8 cellular contexts compared by ENCODE assay signal in the genomic region with DNA sequence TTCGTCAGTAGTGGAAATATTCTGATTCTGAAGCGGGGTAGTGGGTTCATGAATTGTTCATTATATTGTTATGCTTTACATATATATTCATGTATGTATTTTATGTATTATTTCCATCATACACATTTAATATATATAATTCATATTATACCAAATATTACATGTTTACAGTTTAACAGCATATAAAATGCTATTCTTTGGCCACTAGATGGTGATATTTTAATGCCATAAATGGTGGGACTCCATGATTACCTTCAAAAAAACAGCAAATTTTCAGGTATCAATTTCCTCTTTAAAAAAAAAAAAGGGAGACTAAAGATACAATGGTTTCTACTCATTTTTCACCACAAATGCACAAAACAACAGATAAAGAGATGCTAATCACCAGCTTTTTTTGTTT. TPM values are rescaled to one million over a fixed set of nuclear protein-coding genes. Genes with fewer than 3 reads are reported as not detected.
DNase-seq lines count a peak whose midpoint lies in the region; ATAC-seq and TF ChIP-seq lines count a peak whose summit lies in the region.

No MANE protein-coding gene starts in this region.

- no peak overlapping the region for H3K27ac Mint-ChIP-seq in activated CD8-positive, alpha-beta T cell treated with anti-CD3 and anti-CD28 coated beads for 36 hours
- no peak overlapping the region for H3K27ac Mint-ChIP-seq in activated CD8-positive, alpha-beta T cell treated with anti-CD3 and anti-CD28 coated beads, Interleukin-2, amount 10 ng/mL, durations not matched to agents 7 days and 5 days

- ATAC-seq in activated CD8-positive, alpha-beta T cell treated with anti-CD3 and anti-CD28 coated beads for 36 hours = no peak
- ATAC-seq in activated CD8-positive, alpha-beta T cell treated with anti-CD3 and anti-CD28 coated beads, Interleukin-2, amount 10 ng/mL, durations not matched to agents 7 days and 5 days = no peak
- ATAC-seq in HG03439 (IDR thresholded peaks at IDR 0.05; ENCODE audit: unreplicated experiment) (no peak), HG03108 (IDR thresholded peaks at IDR 0.05; ENCODE audit: unreplicated experiment) (no peak)

- no peak overlapping the region for H3K4me3 Mint-ChIP-seq in activated CD8-positive, alpha-beta T cell treated with anti-CD3 and anti-CD28 coated beads for 36 hours
- H3K4me3 Mint-ChIP-seq in activated CD8-positive, alpha-beta T cell treated with anti-CD3 and anti-CD28 coated beads, Interleukin-2, amount 10 ng/mL, durations not matched to agents 7 days and 5 days = no peak overlapping the region

- no peak for TF ChIP-seq POLR2A in esophagus squamous epithelium (IDR thresholded peaks at IDR 0.05)

- H3K4me1 ChIP-seq in esophagus squamous epithelium (no peaks in the 10 kb centered on the region), tibial artery (no peaks in the 10 kb centered on the region)

- no peak overlapping the region for H3K27ac ChIP-seq in esophagus squamous epithelium
- no peak overlapping the region for H3K27ac ChIP-seq in tibial artery

- H3K9me3 ChIP-seq in esophagus squamous epithelium = no peaks in the 10 kb centered on the region
- no peaks in the 10 kb centered on the region for H3K9me3 ChIP-seq in tibial artery

- intact Hi-C loops in activated CD8-positive, alpha-beta T cell treated with anti-CD3 and anti-CD28 coated beads for 36 hours (cut with micrococcal nuclease) = loop anchor here (2.0 kb wide), 1 partner anchor 128 kb away; no protein-coding TSS in a partner anchor
- intact Hi-C loops in esophagus squamous epithelium (cut with DNase I) = loop anchor here (5.0 kb wide), 1 partner anchor 125 kb away; no protein-coding TSS in a partner anchor
- intact Hi-C loops in tibial artery (cut with DNase I; ENCODE audit: low total_unique reads) = loop anchor here (5.0 kb wide), 1 partner anchor 125 kb away; no protein-coding TSS in a partner anchor
- intact Hi-C loops in posterior cingulate gyrus (cut with DNase I) = loop anchor here (1.0 kb wide), 1 partner anchor 127 kb away; no protein-coding TSS in a partner anchor

- no peak for DNase-seq in activated CD8-positive, alpha-beta T cell treated with anti-CD3 and anti-CD28 coated beads for 36 hours
- no peak for DNase-seq in activated CD8-positive, alpha-beta T cell treated with anti-CD3 and anti-CD28 coated beads, Interleukin-2, amount 10 ng/mL, durations not matched to agents 7 days and 5 days
- peak; percentile 81 for DNase-seq in NCI-H526 treated with DMSO at 0.1 percent for 48 hours (lab: John Stamatoyannopoulos, UW)
- DNase-seq in esophagus squamous epithelium (lab: John Stamatoyannopoulos, UW) = no peak
- no peak for DNase-seq in tibial artery
- DNase-seq in posterior cingulate gyrus = no peak

- H3K27me3 ChIP-seq in esophagus squamous epithelium = no peaks in the 10 kb centered on the region
- no peaks in the 10 kb centered on the region for H3K27me3 ChIP-seq in tibial artery

- peak; percentile 42 for TF ChIP-seq CTCF in activated CD8-positive, alpha-beta T cell treated with anti-CD3 and anti-CD28 coated beads for 36 hours (IDR thresholded peaks at IDR 0.05)
- peak in 5 of 6 experiments; percentile 31 to 59 (median 42) for TF ChIP-seq CTCF in esophagus squamous epithelium (IDR thresholded peaks at IDR 0.05)
- TF ChIP-seq CTCF in tibial artery (IDR thresholded peaks at IDR 0.05) = peak; percentile 36 to 39

- H3K36me3 Mint-ChIP-seq in activated CD8-positive, alpha-beta T cell treated with anti-CD3 and anti-CD28 coated beads for 36 hours (ENCODE audit: low read depth) = no peaks in the 10 kb centered on the region
- peaks cover 3% of the 10 kb centered on the region for H3K36me3 Mint-ChIP-seq in activated CD8-positive, alpha-beta T cell treated with anti-CD3 and anti-CD28 coated beads, Interleukin-2, amount 10 ng/mL, durations not matched to agents 7 days and 5 days (ENCODE audit: low read depth)

- POLR2A ChIA-PET in activated CD8-positive, alpha-beta T cell treated with anti-CD3 and anti-CD28 coated beads for 36 hours (lab: Charles Lee) = interaction anchor here (1.2 kb wide), 1 partner anchor 17 kb away, joined by 3 read pairs; no protein-coding TSS in a partner anchor
- POLR2A ChIA-PET in activated CD8-positive, alpha-beta T cell treated with anti-CD3 and anti-CD28 coated beads, Interleukin-2, amount 10 ng/mL, durations not matched to agents 7 days and 5 days (lab: Charles Lee) = interaction anchor here (0.7 kb wide), 1 partner anchor 170 kb away, joined by 3 read pairs; no protein-coding TSS in a partner anchor

- CTCF ChIA-PET in activated CD8-positive, alpha-beta T cell treated with anti-CD3 and anti-CD28 coated beads for 36 hours (lab: Charles Lee) = interaction anchor here (0.9 to 2.6 kb wide), 7 partner anchors 12 to 121 kb away, joined by 3 to 11 read pairs (median 3); no protein-coding TSS in a partner anchor
- CTCF ChIA-PET in activated CD8-positive, alpha-beta T cell treated with anti-CD3 and anti-CD28 coated beads, Interleukin-2, amount 10 ng/mL, durations not matched to agents 7 days and 5 days (lab: Charles Lee) = interaction anchor here (1.3 to 3.1 kb wide), 4 partner anchors 11 to 126 kb away, joined by 3 to 22 read pairs (median 4); no protein-coding TSS in a partner anchor

- peaks cover 0 to 61% (median 2%) of the 10 kb centered on the region in 3 donors for H3K36me3 ChIP-seq in esophagus squamous epithelium
- peaks cover 34 to 62% (median 37%) of the 10 kb centered on the region in 3 donors for H3K36me3 ChIP-seq in tibial artery

- no peaks in the 10 kb centered on the region for H3K27me3 Mint-ChIP-seq in activated CD8-positive, alpha-beta T cell treated with anti-CD3 and anti-CD28 coated beads for 36 hours
- H3K27me3 Mint-ChIP-seq in activated CD8-positive, alpha-beta T cell treated with anti-CD3 and anti-CD28 coated beads, Interleukin-2, amount 10 ng/mL, durations not matched to agents 7 days and 5 days (ENCODE audit: low read depth) = no peaks in the 10 kb centered on the region

- H3K9me3 Mint-ChIP-seq in activated CD8-positive, alpha-beta T cell treated with anti-CD3 and anti-CD28 coated beads for 36 hours = no peaks in the 10 kb centered on the region
- no peaks in the 10 kb centered on the region for H3K9me3 Mint-ChIP-seq in activated CD8-positive, alpha-beta T cell treated with anti-CD3 and anti-CD28 coated beads, Interleukin-2, amount 10 ng/mL, durations not matched to agents 7 days and 5 days (ENCODE audit: insufficient read depth)

- WGBS in esophagus squamous epithelium, 2 donors = 89 to 92% methylated on average over 2 of the region's 2 CpGs

- no peaks in the 10 kb centered on the region for H3K4me1 Mint-ChIP-seq in activated CD8-positive, alpha-beta T cell treated with anti-CD3 and anti-CD28 coated beads for 36 hours (ENCODE audit: low read depth)
- no peaks in the 10 kb centered on the region for H3K4me1 Mint-ChIP-seq in activated CD8-positive, alpha-beta T cell treated with anti-CD3 and anti-CD28 coated beads, Interleukin-2, amount 10 ng/mL, durations not matched to agents 7 days and 5 days (ENCODE audit: low read depth)

- H3K4me3 ChIP-seq in esophagus squamous epithelium (no peak overlapping the region), tibial artery (no peak overlapping the region)

RNA-seq across cellular contexts. Expression of a gene that starts 41.0 kb away (rescaled TPM):
- not detected for total RNA-seq in activated CD8-positive, alpha-beta T cell treated with anti-CD3 and anti-CD28 coated beads for 36 hours
- not detected for total RNA-seq in activated CD8-positive, alpha-beta T cell treated with anti-CD3 and anti-CD28 coated beads, Interleukin-2, amount 10 ng/mL, durations not matched to agents 7 days and 5 days
- 10 to 100 TPM in 1 of 4 donors, 1 to 10 TPM in 3; 4.0 to 12.2 (median 5.7) TPM for total RNA-seq in esophagus squamous epithelium

Comparison
In these comparisons a context has a peak if more than half of its experiments do, and no peak if none do; other contexts are left out.
1. RNA of a gene that starts 41.0 kb away (total RNA-seq): 4.0 to 12.2 TPM in esophagus squamous epithelium; not detected in activated CD8-positive, alpha-beta T cell treated with anti-CD3 and anti-CD28 coated beads for 36 hours and not detected in activated CD8-positive, alpha-beta T cell treated with anti-CD3 and anti-CD28 coated beads, Interleukin-2, amount 10 ng/mL, durations not matched to agents 7 days and 5 days; every median in the first group is over 4 times any median in the second.
2. Peak in every context shown above with its lines, with median percentiles within 50 percentile points of each other: CTCF ChIP-seq.